Comparison of ENCODE assay signal across 8 cellular contexts in genomic region chr10:11144626-11145497, GRCh38.
DNase-seq lines count a peak whose midpoint lies in the region; ATAC-seq, FAIRE-seq and TF ChIP-seq lines count a peak whose summit lies in the region.

No MANE protein-coding gene starts in this region.

- H2AFZ ChIP-seq in GM12878 (ENCODE audit: control insufficient read depth, low read depth, low read length): peak overlapping the region; percentile 94

- FAIRE-seq in GM12878 (lab: Jason Lieb, UNC): no peak

- RAD21 ChIA-PET in GM12878 (lab: Charles Lee; ENCODE audit: unreplicated experiment): interaction anchor here (0.9 to 5.1 kb wide), 16 partner anchors 15 to 125 kb away, joined by 3 to 57 read pairs (median 4); no protein-coding TSS in a partner anchor

- TF ChIP-seq CTCF in cardiac muscle cell (IDR thresholded peaks at IDR 0.05; ENCODE audit: low read depth, low read length) (no peak), GM12878 (IDR thresholded peaks at IDR 0.05 in 2 of 3, conservative IDR thresholded peaks at IDR 0.05 in 1 of 3; ENCODE audit: control insufficient read depth in 2 of 3, extremely low read depth in 1 of 3, insufficient read depth in 1 of 3, low read depth in 3 of 3, low read length in 3 of 3) (no peak), transverse colon (IDR thresholded peaks at IDR 0.05) (no peak)

- H3K9me3 ChIP-seq in cardiac muscle cell (ENCODE audit: low read depth) (no peaks in the 10 kb centered on the region), GM12878 (replicated peaks; ENCODE audit: control insufficient read depth, insufficient read depth, low read length) (no peaks in the 10 kb centered on the region), transverse colon (no peaks in the 10 kb centered on the region)

- H3K9ac ChIP-seq in GM12878 (ENCODE audit: control insufficient read depth, insufficient read depth, low read length): no peak overlapping the region

- intact Hi-C loops in Right ventricle myocardium inferior (cut with DNase I) (loop anchor here (5.0 kb wide), 1 partner anchor 98 kb away; no protein-coding TSS in a partner anchor), GM12878 (cut with micrococcal nuclease; ENCODE audit: unreplicated experiment) (loop anchor here (1.0 kb wide), 1 partner anchor 18 kb away; no protein-coding TSS in a partner anchor), transverse colon (cut with DNase I; ENCODE audit: low total_unique reads) (no loop called here)

- H3K27ac ChIP-seq in cardiac muscle cell (peak overlapping the region; percentile 88), GM12878 (ENCODE audit: control insufficient read depth, insufficient read depth) (peak overlapping the region; percentile 68), transverse colon (peak overlapping the region; percentile 57 to 69 (median 62))

- DNase-seq in cardiac muscle cell (ENCODE audit: low read depth in 1 of 2, low spot score in 1 of 2) (peak in 1 of 2 donors; percentile 28), Right ventricle myocardium inferior (ENCODE audit: missing footprints) (no peak), GM12878 (ENCODE audit: low read depth, low spot score) (no peak), transverse colon (no peak), NCI-H1105 treated with DMSO at 0.1 percent for 48 hours (lab: John Stamatoyannopoulos, UW) (no peak), DMS 273 treated with DMSO at 0.1 percent for 48 hours (lab: John Stamatoyannopoulos, UW) (no peak), NCI-H82 treated with DMSO at 0.1 percent for 48 hours (lab: John Stamatoyannopoulos, UW; ENCODE audit: unreplicated experiment) (no peak)

- SMC1A ChIA-PET in GM12878 (lab: Charles Lee; ENCODE audit: uncharacterized antibody, unreplicated experiment): interaction anchor here (0.7 to 9.5 kb wide), 25 partner anchors 8 to 143 kb away, joined by 3 to 99 read pairs (median 4); no protein-coding TSS in a partner anchor

- TF ChIP-seq EP300 in GM12878 (IDR thresholded peaks at IDR 0.05; ENCODE audit: borderline replicate concordance in 1 of 2, control insufficient read depth in 1 of 2, low read depth in 2 of 2, low read length in 2 of 2): no peak
- no peak for TF ChIP-seq EP300 in transverse colon (IDR thresholded peaks at IDR 0.05; ENCODE audit: low read depth)

- no peak for TF ChIP-seq POLR2A in GM12878 (IDR thresholded peaks at IDR 0.05; ENCODE audit: low read depth, low read length)
- no peak for TF ChIP-seq POLR2A in transverse colon (IDR thresholded peaks at IDR 0.05)

- H3K36me3 ChIP-seq in cardiac muscle cell: no peaks in the 10 kb centered on the region
- H3K36me3 ChIP-seq in GM12878 (ENCODE audit: control insufficient read depth in 2 of 2, insufficient read depth in 2 of 2, low read length in 1 of 2): no peaks in the 10 kb centered on the region
- no peaks in the 10 kb centered on the region for H3K36me3 ChIP-seq in transverse colon

- BruUV-seq in GM12878 (replicated peaks; lab: Mats Ljungman, UMichigan): no TSS peak

- H3K4me3 ChIP-seq in cardiac muscle cell: no peak overlapping the region
- peak overlapping the region; percentile 25; the same call in 1 of the 2 replicates for H3K4me3 ChIP-seq in GM12878
- no peak overlapping the region for H3K4me3 ChIP-seq in transverse colon

- POLR2A ChIA-PET in GM12878 (lab: Charles Lee): interaction anchor here (0.6 to 3.0 kb wide), 9 partner anchors 19 to 116 kb away, joined by 3 to 15 read pairs (median 5); no protein-coding TSS in a partner anchor

- H3K79me2 ChIP-seq in GM12878 (ENCODE audit: control insufficient read depth, insufficient read depth, low read length): no peaks in the 10 kb centered on the region

- no peak for TF ChIP-seq RAD21 in GM12878 (IDR thresholded peaks at IDR 0.05; ENCODE audit: insufficient read depth, low read depth, low read length)

- H3K4me2 ChIP-seq in GM12878 (ENCODE audit: control insufficient read depth, insufficient read depth): peak overlapping the region; percentile 80

- H4K20me1 ChIP-seq in GM12878 (ENCODE audit: control insufficient read depth, insufficient read depth): no peaks in the 10 kb centered on the region

- H3K4me1 ChIP-seq in cardiac muscle cell (ENCODE audit: low read depth) (peaks cover 53% of the 10 kb centered on the region), GM12878 (ENCODE audit: control insufficient read depth, insufficient read depth, low read length) (peaks cover 12% of the 10 kb centered on the region), transverse colon (peaks cover 2 to 55% (median 32%) of the 10 kb centered on the region in 4 donors)

- H3K27me3 ChIP-seq in cardiac muscle cell (no peaks in the 10 kb centered on the region), GM12878 (replicated peaks in 1 of 2; ENCODE audit: control insufficient read depth in 2 of 2, insufficient read depth in 2 of 2, low read length in 1 of 2) (no peaks in the 10 kb centered on the region), transverse colon (no peaks in the 10 kb centered on the region)

- no peak for ATAC-seq in Right ventricle myocardium inferior
- ATAC-seq in HG03159 (IDR thresholded peaks at IDR 0.05; ENCODE audit: unreplicated experiment): peak; percentile 24
- peak; percentile 42 for ATAC-seq in GM12878

- WGBS in GM12878 (ENCODE audit: insufficient coverage, insufficient replicate concordance, low lambda C conversion rate, missing lambda C conversion rate): 49% methylated on average over 11 of the region's 11 CpGs
- 58 to 68% methylated on average over 4 to 11 of the region's 11 CpGs for WGBS in transverse colon (ENCODE audit: low coverage in 1 of 2), 2 donors

- in situ Hi-C loops in GM12878 (cut with MboI): no loop called here
- in situ Hi-C loops in transverse colon (cut with MboI; ENCODE audit: low pct_ligation_motif_present in 1 of 4, low pct_unique_long_range_greater_than_20kb in 1 of 4, low sequenced_read_pairs in 3 of 4): no loop called here

- CTCF ChIA-PET in GM12878 (lab: Yijun Ruan, JAX): interaction anchor here (0.6 to 5.1 kb wide), 18 partner anchors 14 to 126 kb away, joined by 3 to 39 read pairs (median 5); no protein-coding TSS in a partner anchor

TF ChIP-seq in GM12878, 131 proteins besides CTCF, POLR2A, EP300 and RAD21:
- TF ChIP-seq FOXK2 (IDR thresholded peaks at IDR 0.05) (no peak), IRF4 (IDR thresholded peaks at IDR 0.05; ENCODE audit: low read depth, low read length) (no peak), NR2C2 (IDR thresholded peaks at IDR 0.05; ENCODE audit: borderline replicate concordance, control insufficient read depth, insufficient read length, low read depth) (no peak), STAT1 (conservative IDR thresholded peaks at IDR 0.05) (no peak), CREB1 (IDR thresholded peaks at IDR 0.05; ENCODE audit: low read depth) (no peak), POU2F2 (IDR thresholded peaks at IDR 0.05; ENCODE audit: borderline replicate concordance, low read depth, low read length) (no peak), GABPA (IDR thresholded peaks at IDR 0.05; ENCODE audit: low read depth) (no peak), JUNB (IDR thresholded peaks at IDR 0.05) (no peak), SMARCA5 (IDR thresholded peaks at IDR 0.05) (no peak), NBN (IDR thresholded peaks at IDR 0.05) (no peak), EED (IDR thresholded peaks at IDR 0.05; ENCODE audit: low read depth) (no peak)
- TF ChIP-seq, protein P1, sequence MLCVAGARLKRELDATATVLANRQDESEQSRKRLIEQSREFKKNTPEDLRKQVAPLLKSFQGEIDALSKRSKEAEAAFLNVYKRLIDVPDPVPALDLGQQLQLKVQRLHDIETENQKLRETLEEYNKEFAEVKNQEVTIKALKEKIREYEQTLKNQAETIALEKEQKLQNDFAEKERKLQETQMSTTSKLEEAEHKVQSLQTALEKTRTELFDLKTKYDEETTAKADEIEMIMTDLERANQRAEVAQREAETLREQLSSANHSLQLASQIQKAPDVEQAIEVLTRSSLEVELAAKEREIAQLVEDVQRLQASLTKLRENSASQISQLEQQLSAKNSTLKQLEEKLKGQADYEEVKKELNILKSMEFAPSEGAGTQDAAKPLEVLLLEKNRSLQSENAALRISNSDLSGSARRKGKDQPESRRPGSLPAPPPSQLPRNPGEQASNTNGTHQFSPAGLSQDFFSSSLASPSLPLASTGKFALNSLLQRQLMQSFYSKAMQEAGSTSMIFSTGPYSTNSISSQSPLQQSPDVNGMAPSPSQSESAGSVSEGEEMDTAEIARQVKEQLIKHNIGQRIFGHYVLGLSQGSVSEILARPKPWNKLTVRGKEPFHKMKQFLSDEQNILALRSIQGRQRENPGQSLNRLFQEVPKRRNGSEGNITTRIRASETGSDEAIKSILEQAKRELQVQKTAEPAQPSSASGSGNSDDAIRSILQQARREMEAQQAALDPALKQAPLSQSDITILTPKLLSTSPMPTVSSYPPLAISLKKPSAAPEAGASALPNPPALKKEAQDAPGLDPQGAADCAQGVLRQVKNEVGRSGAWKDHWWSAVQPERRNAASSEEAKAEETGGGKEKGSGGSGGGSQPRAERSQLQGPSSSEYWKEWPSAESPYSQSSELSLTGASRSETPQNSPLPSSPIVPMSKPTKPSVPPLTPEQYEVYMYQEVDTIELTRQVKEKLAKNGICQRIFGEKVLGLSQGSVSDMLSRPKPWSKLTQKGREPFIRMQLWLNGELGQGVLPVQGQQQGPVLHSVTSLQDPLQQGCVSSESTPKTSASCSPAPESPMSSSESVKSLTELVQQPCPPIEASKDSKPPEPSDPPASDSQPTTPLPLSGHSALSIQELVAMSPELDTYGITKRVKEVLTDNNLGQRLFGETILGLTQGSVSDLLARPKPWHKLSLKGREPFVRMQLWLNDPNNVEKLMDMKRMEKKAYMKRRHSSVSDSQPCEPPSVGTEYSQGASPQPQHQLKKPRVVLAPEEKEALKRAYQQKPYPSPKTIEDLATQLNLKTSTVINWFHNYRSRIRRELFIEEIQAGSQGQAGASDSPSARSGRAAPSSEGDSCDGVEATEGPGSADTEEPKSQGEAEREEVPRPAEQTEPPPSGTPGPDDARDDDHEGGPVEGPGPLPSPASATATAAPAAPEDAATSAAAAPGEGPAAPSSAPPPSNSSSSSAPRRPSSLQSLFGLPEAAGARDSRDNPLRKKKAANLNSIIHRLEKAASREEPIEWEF (IDR thresholded peaks at IDR 0.05; ENCODE audit: insufficient replicate concordance, low read depth, low read length): no peak
- TF ChIP-seq, protein P2, sequence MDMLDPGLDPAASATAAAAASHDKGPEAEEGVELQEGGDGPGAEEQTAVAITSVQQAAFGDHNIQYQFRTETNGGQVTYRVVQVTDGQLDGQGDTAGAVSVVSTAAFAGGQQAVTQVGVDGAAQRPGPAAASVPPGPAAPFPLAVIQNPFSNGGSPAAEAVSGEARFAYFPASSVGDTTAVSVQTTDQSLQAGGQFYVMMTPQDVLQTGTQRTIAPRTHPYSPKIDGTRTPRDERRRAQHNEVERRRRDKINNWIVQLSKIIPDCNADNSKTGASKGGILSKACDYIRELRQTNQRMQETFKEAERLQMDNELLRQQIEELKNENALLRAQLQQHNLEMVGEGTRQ (IDR thresholded peaks at IDR 0.05; ENCODE audit: borderline replicate concordance, low read depth, low read length): no peak
